In genomic region chr13:51959773-51960172, GRCh38 we compare ENCODE assay signal across 10 cellular contexts. TPM values are rescaled to one million over a fixed set of nuclear protein-coding genes. Genes with fewer than 3 reads are reported as not detected.
DNase-seq lines count a peak whose midpoint lies in the region; ATAC-seq and TF ChIP-seq lines count a peak whose summit lies in the region.
"Had no signal": no experiment of that assay in that cellular context is flagged by ENCODE, and none has a peak within 500 bp of the region (broad histone marks: within the 10 kb centered on the region; RNA-seq: fewer than 3 reads in every experiment).

No MANE protein-coding gene starts in this region.

- ATAC-seq in GM18858 (IDR thresholded peaks at IDR 0.05; ENCODE audit: unreplicated experiment) (peak; percentile 56), GM21526 (IDR thresholded peaks at IDR 0.05; ENCODE audit: low FRiP score, unreplicated experiment) (peak; percentile 91), HG03378 (IDR thresholded peaks at IDR 0.05; ENCODE audit: unreplicated experiment) (peak; percentile 79)
- ATAC-seq: T-cell had no signal

- H3K27ac Mint-ChIP-seq in activated CD4-positive, alpha-beta memory T cell treated with anti-CD3 and anti-CD28 coated beads, Interleukin-2, amount 10 ng/mL, durations not matched to agents 7 days and 5 days = no peak overlapping the region
- no peak overlapping the region for H3K27ac Mint-ChIP-seq in activated T-helper 1 cell treated with anti-CD3 and anti-CD28 coated beads, Interleukin-12 subunit alpha, Interleukin-12 subunit beta, Interleukin-2, Interleukin-4 antibody, amounts not matched to agents 30 ng/mL and 10 ng/mL and 1 ng/mL, durations not matched to agents 14 hours and 24 hours and 36 hours
- H3K27ac Mint-ChIP-seq: T-cell had no signal

- no peak for TF ChIP-seq CTCF in colonic mucosa (IDR thresholded peaks at IDR 0.05)

- no peaks in the 10 kb centered on the region for H3K36me3 ChIP-seq in colonic mucosa

- H3K9me3 ChIP-seq in colonic mucosa = no peaks in the 10 kb centered on the region

- no peak overlapping the region for H3K4me3 ChIP-seq in colonic mucosa

- H3K9me3 Mint-ChIP-seq in activated CD4-positive, alpha-beta memory T cell treated with anti-CD3 and anti-CD28 coated beads, Interleukin-2, amount 10 ng/mL, durations not matched to agents 7 days and 5 days = no peaks in the 10 kb centered on the region
- no peaks in the 10 kb centered on the region for H3K9me3 Mint-ChIP-seq in activated T-helper 1 cell treated with anti-CD3 and anti-CD28 coated beads, Interleukin-12 subunit alpha, Interleukin-12 subunit beta, Interleukin-2, Interleukin-4 antibody, amounts not matched to agents 30 ng/mL and 10 ng/mL and 1 ng/mL, durations not matched to agents 14 hours and 24 hours and 36 hours
- H3K9me3 Mint-ChIP-seq: T-cell had no signal

- H3K4me1 Mint-ChIP-seq in activated CD4-positive, alpha-beta memory T cell treated with anti-CD3 and anti-CD28 coated beads, Interleukin-2, amount 10 ng/mL, durations not matched to agents 7 days and 5 days = peaks cover 56% of the 10 kb centered on the region
- H3K4me1 Mint-ChIP-seq in activated T-helper 1 cell treated with anti-CD3 and anti-CD28 coated beads, Interleukin-12 subunit alpha, Interleukin-12 subunit beta, Interleukin-2, Interleukin-4 antibody, amounts not matched to agents 30 ng/mL and 10 ng/mL and 1 ng/mL, durations not matched to agents 14 hours and 24 hours and 36 hours (ENCODE audit: low read depth) = peaks cover 36% of the 10 kb centered on the region

- H3K4me3 Mint-ChIP-seq in activated CD4-positive, alpha-beta memory T cell treated with anti-CD3 and anti-CD28 coated beads, Interleukin-2, amount 10 ng/mL, durations not matched to agents 7 days and 5 days = no peak overlapping the region
- H3K4me3 Mint-ChIP-seq in activated T-helper 1 cell treated with anti-CD3 and anti-CD28 coated beads, Interleukin-12 subunit alpha, Interleukin-12 subunit beta, Interleukin-2, Interleukin-4 antibody, amounts not matched to agents 30 ng/mL and 10 ng/mL and 1 ng/mL, durations not matched to agents 14 hours and 24 hours and 36 hours = no peak overlapping the region
- H3K4me3 Mint-ChIP-seq: T-cell had no signal

- POLR2A ChIA-PET in activated CD4-positive, alpha-beta memory T cell treated with anti-CD3 and anti-CD28 coated beads, Interleukin-2, amount 10 ng/mL, durations not matched to agents 7 days and 5 days (lab: Charles Lee) = no interaction called here

- intact Hi-C loops in colonic mucosa (cut with DNase I) = no loop called here
- intact Hi-C loops in activated T-helper 1 cell treated with anti-CD3 and anti-CD28 coated beads, Interleukin-12 subunit alpha, Interleukin-12 subunit beta, Interleukin-2, Interleukin-4 antibody, amounts not matched to agents 30 ng/mL and 10 ng/mL and 1 ng/mL, durations not matched to agents 14 hours and 24 hours and 36 hours (cut with micrococcal nuclease) = no loop called here

- peaks cover 2% of the 10 kb centered on the region for H3K27me3 Mint-ChIP-seq in activated CD4-positive, alpha-beta memory T cell treated with anti-CD3 and anti-CD28 coated beads, Interleukin-2, amount 10 ng/mL, durations not matched to agents 7 days and 5 days
- peaks cover 1% of the 10 kb centered on the region for H3K27me3 Mint-ChIP-seq in activated T-helper 1 cell treated with anti-CD3 and anti-CD28 coated beads, Interleukin-12 subunit alpha, Interleukin-12 subunit beta, Interleukin-2, Interleukin-4 antibody, amounts not matched to agents 30 ng/mL and 10 ng/mL and 1 ng/mL, durations not matched to agents 14 hours and 24 hours and 36 hours (ENCODE audit: insufficient read depth)

- peaks cover 29% of the 10 kb centered on the region for H3K4me1 ChIP-seq in colonic mucosa

- DNase-seq in colonic mucosa = peak; percentile 79
- DNase-seq in activated CD4-positive, alpha-beta memory T cell treated with anti-CD3 and anti-CD28 coated beads, Interleukin-2, amount 10 ng/mL, durations not matched to agents 7 days and 5 days = no peak
- no peak for DNase-seq in activated T-helper 1 cell treated with anti-CD3 and anti-CD28 coated beads, Interleukin-12 subunit alpha, Interleukin-12 subunit beta, Interleukin-2, Interleukin-4 antibody, amounts not matched to agents 30 ng/mL and 10 ng/mL and 1 ng/mL, durations not matched to agents 14 hours and 24 hours and 36 hours (ENCODE audit: low spot score)
- DNase-seq in NCI-H146 treated with DMSO at 0.1 percent for 48 hours (lab: John Stamatoyannopoulos, UW; ENCODE audit: unreplicated experiment) = no peak
- no peak for DNase-seq in NCI-H446 treated with DMSO at 0.1 percent for 48 hours (lab: John Stamatoyannopoulos, UW)
- DNase-seq: EL, T-cell had no signal

- CTCF ChIA-PET in activated CD4-positive, alpha-beta memory T cell treated with anti-CD3 and anti-CD28 coated beads, Interleukin-2, amount 10 ng/mL, durations not matched to agents 7 days and 5 days (lab: Charles Lee) = interaction anchor here (0.6 to 1.4 kb wide), 6 partner anchors 16 to 168 kb away, joined by 3 read pairs; partner anchors contain the start of gene ALG11

- H3K9ac ChIP-seq in colonic mucosa (ENCODE audit: low read depth in 2 of 2, low read length in 2 of 2) = peak overlapping the region in 1 of 2 donors; percentile 13

- H3K36me3 Mint-ChIP-seq in activated CD4-positive, alpha-beta memory T cell treated with anti-CD3 and anti-CD28 coated beads, Interleukin-2, amount 10 ng/mL, durations not matched to agents 7 days and 5 days (ENCODE audit: low read depth) = no peaks in the 10 kb centered on the region
- no peaks in the 10 kb centered on the region for H3K36me3 Mint-ChIP-seq in activated T-helper 1 cell treated with anti-CD3 and anti-CD28 coated beads, Interleukin-12 subunit alpha, Interleukin-12 subunit beta, Interleukin-2, Interleukin-4 antibody, amounts not matched to agents 30 ng/mL and 10 ng/mL and 1 ng/mL, durations not matched to agents 14 hours and 24 hours and 36 hours (ENCODE audit: low read depth)
- H3K36me3 Mint-ChIP-seq: T-cell had no signal

- H3K27me3 ChIP-seq in colonic mucosa = no peaks in the 10 kb centered on the region

- peak overlapping the region; percentile 81 for H3K27ac ChIP-seq in colonic mucosa

RNA-seq across cellular contexts. Expression of gene ATP7B, which starts 51.5 kb away (rescaled TPM):
- total RNA-seq in colonic mucosa = 10 to 100 TPM; 14.0 to 18.8 TPM
- under 1 TPM; 0.78 to 0.88 TPM for total RNA-seq in activated CD4-positive, alpha-beta memory T cell treated with anti-CD3 and anti-CD28 coated beads, Interleukin-2, amount 10 ng/mL, durations not matched to agents 7 days and 5 days
- total RNA-seq in activated T-helper 1 cell treated with anti-CD3 and anti-CD28 coated beads, Interleukin-12 subunit alpha, Interleukin-12 subunit beta, Interleukin-2, Interleukin-4 antibody, amounts not matched to agents 30 ng/mL and 10 ng/mL and 1 ng/mL, durations not matched to agents 14 hours and 24 hours and 36 hours = 0.98 and 1.1 TPM in 2 replicates

RNA-seq across cellular contexts. Expression of gene ALG11, which starts 52.4 kb away (rescaled TPM):
- total RNA-seq in colonic mucosa = 10 to 100 TPM; 32.4 to 45.0 TPM
- total RNA-seq in activated CD4-positive, alpha-beta memory T cell treated with anti-CD3 and anti-CD28 coated beads, Interleukin-2, amount 10 ng/mL, durations not matched to agents 7 days and 5 days = 10 to 100 TPM; 24.0 to 28.9 TPM
- total RNA-seq in activated T-helper 1 cell treated with anti-CD3 and anti-CD28 coated beads, Interleukin-12 subunit alpha, Interleukin-12 subunit beta, Interleukin-2, Interleukin-4 antibody, amounts not matched to agents 30 ng/mL and 10 ng/mL and 1 ng/mL, durations not matched to agents 14 hours and 24 hours and 36 hours = 24.7 and 28.6 TPM in 2 replicates
